ENCODE assay signal across 25 cellular contexts in the genomic region with DNA sequence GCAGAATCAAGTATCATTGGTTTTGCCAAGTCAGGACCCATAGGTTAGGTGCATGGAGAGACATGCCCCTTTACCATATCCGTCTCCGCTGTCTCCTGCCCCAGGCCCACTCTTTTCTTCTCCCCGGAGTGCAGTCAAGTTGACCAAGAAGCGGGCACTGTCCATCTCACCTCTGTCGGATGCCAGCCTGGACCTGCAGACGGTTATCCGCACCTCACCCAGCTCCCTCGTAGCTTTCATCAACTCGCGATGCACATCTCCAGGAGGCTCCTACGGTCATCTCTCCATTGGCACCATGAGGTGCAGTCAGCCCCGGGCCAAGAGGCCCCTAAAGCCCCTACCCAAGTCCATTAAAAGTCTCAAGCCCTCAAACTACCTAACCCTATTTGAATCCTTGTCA. TPM values are rescaled to one million over a fixed set of nuclear protein-coding genes. Genes with fewer than 3 reads are reported as not detected.
"Had no signal": no experiment of that assay in that cellular context is flagged by ENCODE, and none has a peak within 500 bp of the region (broad histone marks: within the 10 kb centered on the region; RNA-seq: fewer than 3 reads in every experiment).

No MANE protein-coding gene starts in this region.

- H3K27ac ChIP-seq: esophagus squamous epithelium, gastroesophageal sphincter, left lung, psoas muscle, right lobe of liver, stomach, thoracic aorta had no signal

- H3K4me3 Mint-ChIP-seq: central memory CD8-positive, alpha-beta T cell; immature natural killer cell had no signal

- H3K4me3 ChIP-seq: esophagus squamous epithelium, gastroesophageal sphincter, left lung, lung, psoas muscle, right lobe of liver, stomach, thoracic aorta had no signal

- H3K36me3 ChIP-seq: esophagus squamous epithelium, gastroesophageal sphincter, right lobe of liver, thoracic aorta had no signal

- H3K9me3 ChIP-seq: esophagus squamous epithelium, gastroesophageal sphincter, left lung, psoas muscle, right lobe of liver, stomach, thoracic aorta had no signal

- H3K27me3 Mint-ChIP-seq: naive B cell had no signal

- ATAC-seq: gastroesophageal sphincter, left lung, psoas muscle, right lobe of liver had no signal

- DNase-seq: cortex of kidney; effector memory CD4-positive, alpha-beta T cell; esophagus squamous epithelium; foreskin fibroblast; immature natural killer cell; left lung; mesenchymal stem cell; naive B cell; psoas muscle; retina; right lobe of liver; stimulated activated CD4-positive, alpha-beta T cell treated with anti-CD3 and anti-CD28 coated beads, Interleukin-15, amount 100 ng/mL, for 24 hours; stimulated activated CD4-positive, alpha-beta T cell treated with anti-CD3 and anti-CD28 coated beads, Interleukin-1b, Interleukin-23, amount 100 ng/mL, for 48 hours; stimulated activated CD4-positive, alpha-beta T cell treated with anti-CD3 and anti-CD28 coated beads, Interleukin-4, amount 100 ng/mL, for 24 hours; stimulated activated naive CD4-positive, alpha-beta T cell; stomach; substantia nigra; trophoblast cell had no signal

- H3K9me3 Mint-ChIP-seq: central memory CD8-positive, alpha-beta T cell; immature natural killer cell; naive B cell had no signal

- H3K27me3 ChIP-seq: right lobe of liver had no signal

RNA-seq across cellular contexts. Expression of a gene that starts 5.0 kb away (rescaled TPM):
- total RNA-seq: epithelial cell of proximal tubule had no signal

RNA-seq across cellular contexts. Expression of a gene that starts 9.5 kb away (rescaled TPM):
- total RNA-seq: esophagus squamous epithelium, gastroesophageal sphincter, stomach, thoracic aorta, urinary bladder had no signal

RNA-seq across cellular contexts. Expression of a gene that starts 30.0 kb away (rescaled TPM):
- total RNA-seq: epithelial cell of proximal tubule, esophagus squamous epithelium, gastroesophageal sphincter, left lung, lung, omental fat pad, thoracic aorta, urinary bladder had no signal
